ENCODE assay signal across 39 cellular contexts in the genomic region with DNA sequence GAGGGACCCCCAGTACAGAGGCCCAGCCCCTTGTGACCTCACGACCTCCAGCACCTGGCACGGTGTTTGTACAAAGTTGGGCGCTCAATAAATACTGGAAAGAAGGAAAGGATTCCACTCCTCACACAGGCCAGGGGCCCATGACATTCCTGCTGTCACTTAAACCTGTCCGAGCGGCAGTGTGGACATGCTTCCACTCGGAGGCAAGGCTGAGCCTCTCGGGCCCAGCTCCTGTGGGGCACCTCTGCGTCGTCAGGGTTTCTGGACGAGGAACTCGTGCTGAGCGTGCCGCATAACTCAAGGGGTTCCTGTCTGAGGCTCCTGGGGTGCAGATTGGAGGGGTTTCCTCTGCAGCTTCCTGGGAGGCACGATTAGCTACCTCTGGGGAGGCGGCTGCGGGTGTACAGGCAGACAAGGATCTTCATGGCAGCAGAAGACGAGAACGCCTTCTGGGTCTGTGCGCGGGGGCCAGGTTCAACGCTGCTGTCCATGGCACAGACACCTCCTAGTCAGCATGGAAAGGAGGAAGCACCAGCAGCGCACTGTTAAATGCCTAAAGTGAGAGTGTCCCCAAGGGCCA. TPM values are rescaled to one million over a fixed set of nuclear protein-coding genes. Genes with fewer than 3 reads are reported as not detected.
"Had no signal": no experiment of that assay in that cellular context is flagged by ENCODE, and none has a peak within 500 bp of the region (broad histone marks: within the 10 kb centered on the region; RNA-seq: fewer than 3 reads in every experiment).

No MANE protein-coding gene starts in this region.

- H3K36me3 ChIP-seq: ascending aorta, cardiac muscle cell, Peyer's patch had no signal

- H3K27ac ChIP-seq: ascending aorta, cardiac muscle cell, KMS-11, Peyer's patch, VCaP had no signal

- H3K27me3 ChIP-seq: ascending aorta, cardiac muscle cell had no signal

- H3K9me3 ChIP-seq: ascending aorta, Peyer's patch had no signal

- H3K27me3 Mint-ChIP-seq: activated CD4-positive, alpha-beta memory T cell treated with anti-CD3 and anti-CD28 coated beads, Interleukin-2, amount 10 ng/mL, durations not matched to agents 7 days and 5 days had no signal

- H3K36me3 Mint-ChIP-seq: activated CD8-positive, alpha-beta memory T cell treated with anti-CD3 and anti-CD28 coated beads, Interleukin-2, amount 10 ng/mL, durations not matched to agents 7 days and 5 days; activated naive CD4-positive, alpha-beta T cell treated with anti-CD3 and anti-CD28 coated beads, Interleukin-2, amount 10 ng/mL, durations not matched to agents 7 days and 5 days; activated naive CD8-positive, alpha-beta T cell treated with anti-CD3 and anti-CD28 coated beads, Interleukin-2, amount 10 ng/mL, durations not matched to agents 7 days and 5 days had no signal

- H3K4me1 Mint-ChIP-seq: activated CD4-positive, alpha-beta memory T cell treated with anti-CD3 and anti-CD28 coated beads, Interleukin-2, amount 10 ng/mL, durations not matched to agents 7 days and 5 days; activated CD8-positive, alpha-beta memory T cell treated with anti-CD3 and anti-CD28 coated beads, Interleukin-2, amount 10 ng/mL, durations not matched to agents 7 days and 5 days; activated naive CD8-positive, alpha-beta T cell treated with anti-CD3 and anti-CD28 coated beads, Interleukin-2, amount 10 ng/mL, durations not matched to agents 7 days and 5 days had no signal

- H3K27ac Mint-ChIP-seq: activated CD4-positive, alpha-beta memory T cell treated with anti-CD3 and anti-CD28 coated beads, Interleukin-2, amount 10 ng/mL, durations not matched to agents 7 days and 5 days; activated CD8-positive, alpha-beta memory T cell treated with anti-CD3 and anti-CD28 coated beads, Interleukin-2, amount 10 ng/mL, durations not matched to agents 7 days and 5 days; activated naive CD4-positive, alpha-beta T cell treated with anti-CD3 and anti-CD28 coated beads, Interleukin-2, amount 10 ng/mL, durations not matched to agents 7 days and 5 days; activated naive CD8-positive, alpha-beta T cell treated with anti-CD3 and anti-CD28 coated beads, Interleukin-2, amount 10 ng/mL, durations not matched to agents 7 days and 5 days had no signal

- H3K4me2 ChIP-seq: KMS-11 had no signal

- H3K4me3 ChIP-seq: ascending aorta, cardiac muscle cell, Peyer's patch had no signal

- H3K4me3 Mint-ChIP-seq: activated CD4-positive, alpha-beta memory T cell treated with anti-CD3 and anti-CD28 coated beads, Interleukin-2, amount 10 ng/mL, durations not matched to agents 7 days and 5 days; activated CD8-positive, alpha-beta memory T cell treated with anti-CD3 and anti-CD28 coated beads, Interleukin-2, amount 10 ng/mL, durations not matched to agents 7 days and 5 days; activated naive CD4-positive, alpha-beta T cell treated with anti-CD3 and anti-CD28 coated beads, Interleukin-2, amount 10 ng/mL, durations not matched to agents 7 days and 5 days; activated naive CD8-positive, alpha-beta T cell treated with anti-CD3 and anti-CD28 coated beads, Interleukin-2, amount 10 ng/mL, durations not matched to agents 7 days and 5 days had no signal

- H3K9me3 Mint-ChIP-seq: activated CD4-positive, alpha-beta memory T cell treated with anti-CD3 and anti-CD28 coated beads, Interleukin-2, amount 10 ng/mL, durations not matched to agents 7 days and 5 days; activated naive CD4-positive, alpha-beta T cell treated with anti-CD3 and anti-CD28 coated beads, Interleukin-2, amount 10 ng/mL, durations not matched to agents 7 days and 5 days; activated naive CD8-positive, alpha-beta T cell treated with anti-CD3 and anti-CD28 coated beads, Interleukin-2, amount 10 ng/mL, durations not matched to agents 7 days and 5 days had no signal

- H3K9ac ChIP-seq: KMS-11 had no signal

- DNase-seq: activated CD4-positive, alpha-beta memory T cell treated with anti-CD3 and anti-CD28 coated beads, Interleukin-2, amount 10 ng/mL, durations not matched to agents 7 days and 5 days; activated CD4-positive, alpha-beta T cell treated with anti-CD3 and anti-CD28 coated beads for 1 hour; activated CD4-positive, alpha-beta T cell treated with anti-CD3 and anti-CD28 coated beads for 48 hours; activated CD4-positive, CD25-positive, alpha-beta regulatory T cell; activated CD8-positive, alpha-beta memory T cell treated with anti-CD3 and anti-CD28 coated beads for 24 hours; activated CD8-positive, alpha-beta memory T cell treated with anti-CD3 and anti-CD28 coated beads, Interleukin-2, amount 10 ng/mL, durations not matched to agents 7 days and 5 days; activated CD8-positive, alpha-beta memory T cell treated with anti-CD3 and anti-CD28 coated beads, Interleukin-2, amount 50 U/mL, for 48 hours; activated effector memory CD4-positive, alpha-beta T cell treated with Interleukin-2 at 50 U/mL for 16 hours; activated naive CD4-positive, alpha-beta T cell treated with anti-CD3 and anti-CD28 coated beads, Interleukin-2, amount 10 ng/mL, durations not matched to agents 7 days and 5 days; activated naive CD8-positive, alpha-beta T cell treated with anti-CD3 and anti-CD28 coated beads, Interleukin-2, amount 10 ng/mL, durations not matched to agents 7 days and 5 days; activated T-cell treated with anti-CD3 and anti-CD28 coated beads, Interleukin-2, amount 50 U/mL, for 48 hours; amygdala; MM.1S; MV-4-11; NCI-H1092; NCI-H1436 treated with DMSO at 0.1 percent for 48 hours; NCI-H1694 treated with DMSO at 0.1 percent for 48 hours; NCI-H2029 treated with DMSO at 0.1 percent for 48 hours; NCI-H2107; NCI-H2171; NCI-H510A; NCI-H526; NCI-H748 treated with DMSO at 0.1 percent for 48 hours; NK-92 treated with Interleukin-12 subunit alpha and Interleukin-12 subunit beta, amount 100 ng/mL, for 24 hours; PC-3; RPMI8226; SIG-M5; SW 1271; T-helper 1 cell; T-helper 2 cell; T-helper 9 cell had no signal

- ATAC-seq: activated CD8-positive, alpha-beta memory T cell treated with anti-CD3 and anti-CD28 coated beads, Interleukin-2, amount 10 ng/mL, durations not matched to agents 7 days and 5 days; PC-3; SK-N-SH treated with all-trans-retinoic acid at 6 μM for 48 hours had no signal

RNA-seq across cellular contexts. Expression of gene SMIM1, which starts 3.6 kb away (rescaled TPM):
- total RNA-seq: activated CD4-positive, alpha-beta memory T cell treated with anti-CD3 and anti-CD28 coated beads, Interleukin-2, amount 10 ng/mL, durations not matched to agents 7 days and 5 days; activated CD8-positive, alpha-beta memory T cell treated with anti-CD3 and anti-CD28 coated beads, Interleukin-2, amount 10 ng/mL, durations not matched to agents 7 days and 5 days; ascending aorta; LHCN-M2; Peyer's patch had no signal

RNA-seq across cellular contexts. Expression of gene CCDC27, which starts 16.7 kb away (rescaled TPM):
- total RNA-seq: activated CD4-positive, alpha-beta memory T cell treated with anti-CD3 and anti-CD28 coated beads, Interleukin-2, amount 10 ng/mL, durations not matched to agents 7 days and 5 days; activated CD8-positive, alpha-beta memory T cell treated with anti-CD3 and anti-CD28 coated beads, Interleukin-2, amount 10 ng/mL, durations not matched to agents 7 days and 5 days; activated naive CD8-positive, alpha-beta T cell treated with anti-CD3 and anti-CD28 coated beads, Interleukin-2, amount 10 ng/mL, durations not matched to agents 7 days and 5 days; ascending aorta; LHCN-M2; PC-3; Peyer's patch had no signal
- polyA plus RNA-seq: adipose tissue had no signal
